ENCODE assay signal across 18 cellular contexts in genomic region chr1:221039616-221040015, GRCh38.
DNase-seq lines count a peak whose midpoint lies in the region; ATAC-seq and TF ChIP-seq lines count a peak whose summit lies in the region.
"Had no signal": no experiment of that assay in that cellular context is flagged by ENCODE, and none has a peak within 500 bp of the region (broad histone marks: within the 10 kb centered on the region; RNA-seq: fewer than 3 reads in every experiment).

No MANE protein-coding gene starts in this region.

- H3K36me3 ChIP-seq in NT2/D1 (ENCODE audit: insufficient read depth, insufficient read length, low read length) (no peaks in the 10 kb centered on the region), tibial artery (no peaks in the 10 kb centered on the region), smooth muscle cell (ENCODE audit: low read depth) (no peaks in the 10 kb centered on the region)
- H3K36me3 ChIP-seq: esophagus muscularis mucosa had no signal

- no peak overlapping the region for H3K4me2 ChIP-seq in smooth muscle cell
- H3K4me2 ChIP-seq: A549 had no signal

- no peak overlapping the region for H3K9ac ChIP-seq in NT2/D1 (ENCODE audit: insufficient read length, low read depth)
- no peak overlapping the region for H3K9ac ChIP-seq in smooth muscle cell (ENCODE audit: low read depth)

- no peaks in the 10 kb centered on the region for H3K27me3 ChIP-seq in NT2/D1 (ENCODE audit: insufficient read depth, insufficient read length)
- H3K27me3 ChIP-seq in tibial artery = no peaks in the 10 kb centered on the region
- no peaks in the 10 kb centered on the region for H3K27me3 ChIP-seq in smooth muscle cell (ENCODE audit: low read depth)
- H3K27me3 ChIP-seq: esophagus muscularis mucosa, testis had no signal

- no peaks in the 10 kb centered on the region for H3F3A ChIP-seq in smooth muscle cell (ENCODE audit: low read depth)

- H3K9me3 ChIP-seq in NT2/D1 (ENCODE audit: insufficient read depth, low read length) (no peaks in the 10 kb centered on the region), tibial artery (no peaks in the 10 kb centered on the region), smooth muscle cell (replicated peaks; ENCODE audit: low read depth) (no peaks in the 10 kb centered on the region)
- H3K9me3 ChIP-seq: A549, esophagus muscularis mucosa, testis had no signal

- whole genome bisulfite sequencing in smooth muscle cell (ENCODE audit: low lambda C conversion rate) = 75% methylated on average over 1 of the region's 1 CpG

- H3K4me3 ChIP-seq in NT2/D1 (ENCODE audit: insufficient read length, low read depth) (no peak overlapping the region), tibial artery (no peak overlapping the region), smooth muscle cell (no peak overlapping the region)
- H3K4me3 ChIP-seq: A549, esophagus muscularis mucosa, testis had no signal

- no peaks in the 10 kb centered on the region for H3K79me2 ChIP-seq in smooth muscle cell (ENCODE audit: low read depth)

- no peak overlapping the region for H2AFZ ChIP-seq in smooth muscle cell (ENCODE audit: low read depth)

- no peaks in the 10 kb centered on the region for H3K4me1 ChIP-seq in NT2/D1 (ENCODE audit: insufficient read depth, insufficient read length)
- peaks cover 0 to 16% (median 0%) of the 10 kb centered on the region in 4 donors for H3K4me1 ChIP-seq in tibial artery
- no peaks in the 10 kb centered on the region for H3K4me1 ChIP-seq in smooth muscle cell (ENCODE audit: low read depth)
- H3K4me1 ChIP-seq: testis had no signal

- intact Hi-C loops in tibial artery (cut with DNase I; ENCODE audit: low total_unique reads) = no loop called here

- H4K20me1 ChIP-seq in smooth muscle cell (ENCODE audit: low read depth) = no peaks in the 10 kb centered on the region

- DNase-seq in NCI-H748 (lab: John Stamatoyannopoulos, UW; ENCODE audit: unreplicated experiment) = peak; percentile 1
- DNase-seq in NCI-H748 treated with DMSO at 0.1 percent for 48 hours (lab: John Stamatoyannopoulos, UW) = no peak
- DNase-seq in NT2/D1 (ENCODE audit: low read depth, low spot score) = peak; percentile 66
- peak; percentile 54 for DNase-seq in dermis blood vessel endothelial cell
- DNase-seq in renal cortical epithelial cell (ENCODE audit: low read depth) = peak; percentile 74
- no peak for DNase-seq in tibial artery
- no peak for DNase-seq in smooth muscle cell (lab: John Stamatoyannopoulos, UW; ENCODE audit: unreplicated experiment)
- DNase-seq: activated CD4-positive, alpha-beta memory T cell treated with anti-CD3 and anti-CD28 coated beads for 36 hours; cortex of kidney; left ventricle myocardium superior; naive B cell; NCI-H1048; NCI-H2171; T1000; testis had no signal

- ATAC-seq in GM19351 (IDR thresholded peaks at IDR 0.05; ENCODE audit: unreplicated experiment) = no peak
- ATAC-seq: A549, left ventricle myocardium superior had no signal

- H3K27ac ChIP-seq in tibial artery (no peak overlapping the region), smooth muscle cell (ENCODE audit: low read depth) (no peak overlapping the region)
- H3K27ac ChIP-seq: A549, esophagus muscularis mucosa, testis had no signal

- TF ChIP-seq CTCF in tibial artery (IDR thresholded peaks at IDR 0.05) (no peak), smooth muscle cell (IDR thresholded peaks at IDR 0.05; ENCODE audit: borderline replicate concordance, insufficient read depth, poor library complexity, severe bottlenecking) (no peak)

Comparison
In these comparisons a context has a peak if more than half of its experiments do, and no peak if none do; other contexts are left out.
1. DNase-seq: peak in NCI-H748 (single experiment), NT2/D1 (single experiment), dermis blood vessel endothelial cell (single experiment) and renal cortical epithelial cell (single experiment); none in NCI-H748 treated with DMSO at 0.1 percent for 48 hours (single experiment), tibial artery (0 of 2) and smooth muscle cell (single experiment).